In genomic region chr2:98463988-98464771, GRCh38 we compare ENCODE assay signal across 9 cellular contexts. TPM values are rescaled to one million over a fixed set of nuclear protein-coding genes. Genes with fewer than 3 reads are reported as not detected.
A peak's percentile ranks its signal among the peaks of the same experiment; 100 is the strongest.
DNase-seq lines count a peak whose midpoint lies in the region; ATAC-seq, FAIRE-seq and TF ChIP-seq lines count a peak whose summit lies in the region.
"Had no signal": no experiment of that assay in that cellular context is flagged by ENCODE, and none has a peak within 500 bp of the region (broad histone marks: within the 10 kb centered on the region; RNA-seq: fewer than 3 reads in every experiment).

No MANE protein-coding gene starts in this region.

- FAIRE-seq in K562 (lab: Jason Lieb, UNC): peak; percentile 90
- FAIRE-seq: A204.1 had no signal

- H3K9me3 ChIP-seq in K562 (replicated peaks; ENCODE audit: control insufficient read depth, insufficient read depth, low read depth, low read length) (no peaks in the 10 kb centered on the region), skeletal muscle tissue (ENCODE audit: control insufficient read depth in 3 of 3, low read length in 3 of 3) (no peaks in the 10 kb centered on the region), aorta (ENCODE audit: control insufficient read depth, low read length) (no peaks in the 10 kb centered on the region)

- no peak for TF ChIP-seq RAD21 in K562 (CRISPR knock-in tag; conservative IDR thresholded peaks at IDR 0.05 in 1 of 2, IDR thresholded peaks at IDR 0.05 in 1 of 2)

- POLR2A ChIA-PET in K562 (lab: Yijun Ruan, JAX): interaction anchor here (0.6 to 2.1 kb wide), 10 partner anchors 10 to 1140 kb away, joined by 3 to 10 read pairs (median 5); no protein-coding TSS in a partner anchor

- H3K9ac ChIP-seq in K562 (ENCODE audit: insufficient read depth in 1 of 2, low read depth in 2 of 2, low read length in 2 of 2) (peak overlapping the region; percentile 15 to 77; a peak in 3 of 4 replicates), skeletal muscle tissue (ENCODE audit: low read depth in 1 of 3, low read length in 3 of 3) (peak overlapping the region in 1 of 3 donors; percentile 7)

- no peak for TF ChIP-seq CTCF in K562 (IDR thresholded peaks at IDR 0.05 in 2 of 3, conservative IDR thresholded peaks at IDR 0.05 in 1 of 3; ENCODE audit: insufficient read depth in 2 of 3, low read depth in 1 of 3, low read length in 3 of 3)

- 52% methylated on average over 9 of the region's 10 CpGs for WGBS in K562 (ENCODE audit: insufficient coverage, low coverage, missing lambda C conversion rate)
- 90 to 93% methylated on average over 10 of the region's 10 CpGs for WGBS in aorta, 2 donors

- H2AFZ ChIP-seq in K562 (ENCODE audit: low read depth, low read length): peak overlapping the region; percentile 48

- intact Hi-C loops in K562 (cut with micrococcal nuclease): no loop called here
- intact Hi-C loops in aorta (cut with DNase I): no loop called here

- H3K79me2 ChIP-seq in K562 (ENCODE audit: control insufficient read depth, insufficient read depth, low read length): peaks cover 26% of the 10 kb centered on the region; the same call in 2 of the 3 replicates

- H3K27ac ChIP-seq in K562 (ENCODE audit: extremely low read depth, low read depth, low read length): peak overlapping the region; percentile 23
- H3K27ac ChIP-seq in skeletal muscle tissue (ENCODE audit: low read depth, low read length): peak overlapping the region; percentile 28
- no peak overlapping the region for H3K27ac ChIP-seq in aorta (ENCODE audit: low read depth in 1 of 2, low read length in 2 of 2)

- H3K4me2 ChIP-seq in K562 (ENCODE audit: insufficient read depth, low read length): peak overlapping the region; percentile 26; the same call in 1 of the 2 replicates

- TF ChIP-seq POLR2A in K562 (conservative IDR thresholded peaks at IDR 0.05): no peak

- CTCF ChIA-PET in K562 (lab: Yijun Ruan, JAX; ENCODE audit: low intra/inter-chr PET ratio): no interaction called here

- TF ChIP-seq EP300 in K562 (IDR thresholded peaks at IDR 0.05; ENCODE audit: low read length): no peak

- H3K4me1 ChIP-seq in K562 (replicated peaks in 1 of 2; ENCODE audit: control insufficient read depth in 2 of 2, insufficient read depth in 2 of 2, low read length in 2 of 2) (peaks cover 37% of the 10 kb centered on the region in 2 experiments), skeletal muscle tissue (ENCODE audit: control insufficient read depth in 3 of 3, insufficient read depth in 3 of 3, low read length in 3 of 3) (peaks cover 35 to 55% (median 45%) of the 10 kb centered on the region in 3 donors), aorta (ENCODE audit: control insufficient read depth in 1 of 2, insufficient read depth in 2 of 2, low read length in 2 of 2) (no peaks in the 10 kb centered on the region)

- H3K36me3 ChIP-seq in K562 (ENCODE audit: control insufficient read depth, insufficient read depth, low read length) (peaks cover 3% of the 10 kb centered on the region), skeletal muscle tissue (ENCODE audit: control insufficient read depth in 3 of 3, insufficient read depth in 3 of 3, low read length in 3 of 3) (peaks cover 0 to 3% (median 0%) of the 10 kb centered on the region in 3 donors), aorta (ENCODE audit: control insufficient read depth in 1 of 2, insufficient read depth in 2 of 2, low read length in 1 of 2) (no peaks in the 10 kb centered on the region)

- ATAC-seq in K562: peak; percentile 59
- no peak for ATAC-seq in aorta (ENCODE audit: low FRiP score)
- no peak for ATAC-seq in GM19395 (IDR thresholded peaks at IDR 0.05; ENCODE audit: unreplicated experiment)

- H3K27me3 ChIP-seq in K562 (ENCODE audit: control insufficient read depth in 2 of 2, insufficient read depth in 2 of 2, low read length in 2 of 2): no peaks in the 10 kb centered on the region
- no peaks in the 10 kb centered on the region for H3K27me3 ChIP-seq in skeletal muscle tissue (ENCODE audit: control insufficient read depth in 3 of 3, insufficient read depth in 3 of 3, low read length in 3 of 3)
- no peaks in the 10 kb centered on the region for H3K27me3 ChIP-seq in aorta (ENCODE audit: control insufficient read depth in 1 of 2, insufficient read depth in 2 of 2, low read length in 1 of 2)

- DNase-seq in NK-92 treated with Interleukin-12 subunit alpha and Interleukin-12 subunit beta, amount 100 ng/mL, for 24 hours (lab: John Stamatoyannopoulos, UW): peak; percentile 45
- DNase-seq in NK-92 (lab: John Stamatoyannopoulos, UW; ENCODE audit: unreplicated experiment) (no peak), NOMO-1 treated with DMSO at 0.1 percent for 48 hours (lab: John Stamatoyannopoulos, UW; ENCODE audit: unreplicated experiment) (peak; percentile 84), K562 (ENCODE audit: extremely low read depth in 1 of 4, low spot score in 3 of 4) (peak in 1 of 4 experiments; percentile 51), aorta (no peak)
- DNase-seq in stimulated activated CD4-positive, alpha-beta T cell treated with anti-CD3 and anti-CD28 coated beads, Interleukin-1b, Interleukin-23, amount 100 ng/mL, for 48 hours: no peak

- in situ Hi-C loops in K562 (cut with MboI): no loop called here

- 0 out of 2 replicates have a peak, but pooled peaks cover 5% of the 10 kb centered on the region for H4K20me1 ChIP-seq in K562 (replicated peaks; ENCODE audit: control insufficient read depth, insufficient read depth, low read length)

- BruUV-seq in K562 (replicated peaks; lab: Mats Ljungman, UMichigan): no TSS peak

- no peak overlapping the region for H3K4me3 ChIP-seq in K562
- H3K4me3 ChIP-seq in skeletal muscle tissue (ENCODE audit: low read length in 3 of 3): no peak overlapping the region
- no peak overlapping the region for H3K4me3 ChIP-seq in aorta (ENCODE audit: low read length in 2 of 2)

- peaks cover 4% of the 10 kb centered on the region for H3K9me1 ChIP-seq in K562 (ENCODE audit: control insufficient read depth, insufficient read depth, low read length)

TF ChIP-seq in K562, 482 proteins besides CTCF, POLR2A, EP300 and RAD21 (continues in another document):
- no peak for TF ChIP-seq TCF7 (IDR thresholded peaks at IDR 0.05; ENCODE audit: borderline replicate concordance)
- no peak for TF ChIP-seq BDP1 (IDR thresholded peaks at IDR 0.05; ENCODE audit: insufficient read depth, insufficient read length)
- TF ChIP-seq CBFA2T2 (conservative IDR thresholded peaks at IDR 0.05): 0 out of 2 replicates have a peak, but pooled peaks have one; percentile 5
- TF ChIP-seq HDGF (IDR thresholded peaks at IDR 0.05): no peak
- no peak for TF ChIP-seq ZBTB1 (CRISPR knock-in tag; IDR thresholded peaks at IDR 0.05; ENCODE audit: borderline replicate concordance, low read depth)
- TF ChIP-seq ZBTB26 (CRISPR knock-in tag; IDR thresholded peaks at IDR 0.05): no peak
- no peak for TF ChIP-seq ZNF830 (CRISPR knock-in tag; IDR thresholded peaks at IDR 0.05)

RNA-seq across cellular contexts. Expression of gene INPP4A, which starts 19.5 kb away (rescaled TPM):
- 57.8 and 102 TPM in 2 replicates for total RNA-seq in K562 (2011; cell fraction: chromatin; rRNA removed; ENCODE audit: low replicate concordance)
- total RNA-seq in K562 (2011; cell fraction: nucleolus; rRNA removed): 52.5 and 61.2 TPM in 2 replicates
- total RNA-seq in K562 (2011; cell fraction: nucleoplasm; rRNA removed): 50.8 and 55.2 TPM in 2 replicates
- total RNA-seq in K562 (2014; rRNA removed) (10.5 and 11.5 TPM in 2 replicates), K562 (2014; rRNA removed; fragmentation: Illumina TruSeq; extraction: Trizol) (5.6 and 6.9 TPM in 2 replicates), K562 (2015; rRNA removed; fragmentation: Illumina TruSeq; extraction: Trizol) (7.7 and 8.3 TPM in 2 replicates), K562 (2021) (15.7 and 16.1 TPM in 2 replicates), skeletal muscle tissue (12.5 TPM), aorta (10 to 100 TPM; 36.8 to 43.4 TPM)
- polyA plus RNA-seq in K562 (2011; rRNA removed) (12.4 and 14.9 TPM in 2 replicates), K562 (2014; fragmentation: Illumina TruSeq; extraction: Trizol) (9.5 and 9.9 TPM in 2 replicates), K562 (2014; fragmentation: Nextera tagmentation; extraction: Ambion mirVana) (1 to 10 TPM; 1.8 to 2.5 TPM), K562 (2014; rRNA removed) (5.9 and 7.3 TPM in 2 replicates), aorta (1 to 10 TPM; 2.9 to 5.9 TPM)
- polyA plus RNA-seq in K562 (2011; cell fraction: cytosol; rRNA removed): 10.6 and 12.6 TPM in 2 replicates
- 73.7 and 107 TPM in 2 replicates for polyA plus RNA-seq in K562 (2011; cell fraction: nucleus; rRNA removed)
- 10.2 and 13.8 TPM in 2 replicates for polyA plus RNA-seq in K562 (2012)
- polyA minus RNA-seq in K562 (2011; rRNA and poly(A)+ RNA removed): 25.8 and 32.7 TPM in 2 replicates
- polyA minus RNA-seq in K562 (2011; cell fraction: cytosol; rRNA and poly(A)+ RNA removed): 9.9 and 17.9 TPM in 2 replicates
- 58.6 and 67.3 TPM in 2 replicates for polyA minus RNA-seq in K562 (2011; cell fraction: nucleus; rRNA and poly(A)+ RNA removed)

Comparison
In these comparisons a context has a peak if more than half of its experiments do, and no peak if none do; other contexts are left out.
1. DNase-seq: peak in NK-92 treated with Interleukin-12 subunit alpha and Interleukin-12 subunit beta, amount 100 ng/mL, for 24 hours (single experiment) and NOMO-1 treated with DMSO at 0.1 percent for 48 hours (single experiment); none in NK-92 (single experiment), stimulated activated CD4-positive, alpha-beta T cell treated with anti-CD3 and anti-CD28 coated beads, Interleukin-1b, Interleukin-23, amount 100 ng/mL, for 48 hours (single experiment) and aorta (0 of 2).
2. H3K27ac ChIP-seq: peak in K562 (single experiment) and skeletal muscle tissue (single experiment); none in aorta (0 of 2).